ENCODE assay signal across 22 cellular contexts in the genomic region with DNA sequence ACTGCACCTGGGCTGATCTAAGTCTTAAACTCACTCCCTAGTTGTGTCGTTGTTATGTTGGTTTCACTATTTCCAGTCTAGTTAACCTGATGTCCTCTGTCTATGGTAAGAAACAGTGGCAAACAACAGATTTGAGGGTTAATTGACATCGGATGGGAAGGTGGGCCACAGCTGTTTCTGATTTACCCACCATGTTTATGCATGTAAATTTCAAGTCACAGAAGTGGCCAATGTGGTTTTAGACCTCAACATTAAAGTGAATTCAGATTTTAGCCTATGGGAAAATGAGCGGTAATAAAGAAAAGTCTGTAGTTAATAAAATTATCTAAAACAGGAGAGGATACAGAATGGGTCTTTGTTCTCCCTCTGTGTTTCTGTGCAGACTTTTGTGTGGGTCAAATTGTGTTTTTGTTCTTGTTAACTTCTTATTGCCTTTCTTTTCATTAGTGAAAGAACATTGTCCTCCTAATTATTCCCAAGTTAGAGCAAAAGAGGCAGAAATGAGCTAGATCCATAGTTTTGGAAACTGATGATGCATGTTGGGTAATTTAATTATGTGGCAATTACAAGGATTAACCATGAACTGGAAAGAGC.
"Had no signal": no experiment of that assay in that cellular context is flagged by ENCODE, and none has a peak within 500 bp of the region (broad histone marks: within the 10 kb centered on the region; RNA-seq: fewer than 3 reads in every experiment).

No MANE protein-coding gene starts in this region.

- H3K9me3 ChIP-seq: SJCRH30 had no signal

- H3K27me3 ChIP-seq: SJCRH30 had no signal

- H3K36me3 ChIP-seq: SJCRH30 had no signal

- ATAC-seq: K562, Panc1, Right ventricle myocardium inferior, T-cell had no signal

- H3K4me2 ChIP-seq: KMS-11 had no signal

- H3K4me1 ChIP-seq: SJCRH30 had no signal

- DNase-seq: Kasumi-1, MM.1S, NCI-H1092 treated with DMSO at 0.1 percent for 48 hours, NCI-H1417, NCI-H1436 treated with DMSO at 0.1 percent for 48 hours, NCI-H1694, NCI-H187 treated with DMSO at 0.1 percent for 48 hours, NCI-H2029 treated with DMSO at 0.1 percent for 48 hours, NCI-H2171 treated with DMSO at 0.1 percent for 48 hours, NCI-H345, NCI-H446 treated with DMSO at 0.1 percent for 48 hours, NCI-H510A treated with DMSO at 0.1 percent for 48 hours, NCI-H526, SHP77 treated with DMSO at 0.1 percent for 48 hours, SJCRH30, SW 1271, T-cell had no signal

- H3K9ac ChIP-seq: KMS-11 had no signal

- H3K4me3 ChIP-seq: K562, SJCRH30 had no signal

- H3K27ac ChIP-seq: HL-60, KMS-11, SJCRH30 had no signal
